In genomic region chr7:73865738-73866445, GRCh38 we compare ENCODE assay signal across 9 cellular contexts. TPM values are rescaled to one million over a fixed set of nuclear protein-coding genes. Genes with fewer than 3 reads are reported as not detected.
DNase-seq lines count a peak whose midpoint lies in the region; ATAC-seq and TF ChIP-seq lines count a peak whose summit lies in the region.
"Had no signal": no experiment of that assay in that cellular context is flagged by ENCODE, and none has a peak within 500 bp of the region (broad histone marks: within the 10 kb centered on the region; RNA-seq: fewer than 3 reads in every experiment).

No MANE protein-coding gene starts in this region.

- ATAC-seq in GM19463 (IDR thresholded peaks at IDR 0.05; ENCODE audit: unreplicated experiment) (no peak), HG03439 (IDR thresholded peaks at IDR 0.05; ENCODE audit: unreplicated experiment) (no peak)

- no peaks in the 10 kb centered on the region for H3K36me3 ChIP-seq in OCI-LY3 (replicated peaks; ENCODE audit: low read depth, low read length)

- H3K27me3 Mint-ChIP-seq in activated CD4-positive, alpha-beta T cell treated with anti-CD3 and anti-CD28 coated beads, Interleukin-2, amount 10 ng/mL, durations not matched to agents 7 days and 5 days: no peaks in the 10 kb centered on the region

- H3K9me3 Mint-ChIP-seq in activated CD4-positive, alpha-beta T cell treated with anti-CD3 and anti-CD28 coated beads, Interleukin-2, amount 10 ng/mL, durations not matched to agents 7 days and 5 days: no peaks in the 10 kb centered on the region

- H3K4me3 Mint-ChIP-seq in activated CD4-positive, alpha-beta T cell treated with anti-CD3 and anti-CD28 coated beads, Interleukin-2, amount 10 ng/mL, durations not matched to agents 7 days and 5 days: no peak overlapping the region

- no peaks in the 10 kb centered on the region for H3K9me3 ChIP-seq in OCI-LY3 (ENCODE audit: insufficient read depth, low read length)

- TF ChIP-seq CTCF in AG10803 (conservative IDR thresholded peaks at IDR 0.05; ENCODE audit: low read length) (peak; percentile 90), GM12873 (IDR thresholded peaks at IDR 0.05; ENCODE audit: insufficient read depth, low read depth, low read length, missing control alignments) (peak; percentile 64), OCI-LY3 (IDR thresholded peaks at IDR 0.05; ENCODE audit: low read depth, low read length) (peak; percentile 76)

- H3K4me3 ChIP-seq in AG10803 (ENCODE audit: low read length): no peak overlapping the region
- no peak overlapping the region for H3K4me3 ChIP-seq in OCI-LY3 (ENCODE audit: low read length)

- no peak overlapping the region for H3K9ac ChIP-seq in OCI-LY3 (ENCODE audit: low read length)

- no peaks in the 10 kb centered on the region for H3K79me2 ChIP-seq in OCI-LY3 (ENCODE audit: low read length)

- no peaks in the 10 kb centered on the region for H4K20me1 ChIP-seq in OCI-LY3 (ENCODE audit: insufficient read depth, low read length)

- no peaks in the 10 kb centered on the region for H3K4me1 ChIP-seq in OCI-LY3 (ENCODE audit: low read length)

- no peak overlapping the region for H3K27ac ChIP-seq in OCI-LY3 (ENCODE audit: low read length)

- DNase-seq in AG10803 (ENCODE audit: low read depth) (peak; percentile 66), dermis blood vessel endothelial cell (peak; percentile 75), myocyte (ENCODE audit: low read depth) (peak; percentile 83)
- no peak for DNase-seq in activated CD4-positive, alpha-beta T cell treated with anti-CD3 and anti-CD28 coated beads, Interleukin-2, amount 10 ng/mL, durations not matched to agents 7 days and 5 days

- H2AFZ ChIP-seq in OCI-LY3 (ENCODE audit: low read depth, low read length): no peak overlapping the region

- H3K4me1 Mint-ChIP-seq in activated CD4-positive, alpha-beta T cell treated with anti-CD3 and anti-CD28 coated beads, Interleukin-2, amount 10 ng/mL, durations not matched to agents 7 days and 5 days: no peaks in the 10 kb centered on the region

- CTCF ChIA-PET in activated CD4-positive, alpha-beta T cell treated with anti-CD3 and anti-CD28 coated beads, Interleukin-2, amount 10 ng/mL, durations not matched to agents 7 days and 5 days (lab: Charles Lee): interaction anchor here (0.8 to 1.8 kb wide), 2 partner anchors 26 to 160 kb away, joined by 3 to 6 read pairs; no protein-coding TSS in a partner anchor

- no peak overlapping the region for H3K4me2 ChIP-seq in OCI-LY3 (ENCODE audit: low read length)

- H3K27ac Mint-ChIP-seq in activated CD4-positive, alpha-beta T cell treated with anti-CD3 and anti-CD28 coated beads, Interleukin-2, amount 10 ng/mL, durations not matched to agents 7 days and 5 days: no peak overlapping the region

- H3K27me3 ChIP-seq in OCI-LY3 (ENCODE audit: low read depth, low read length): 0 out of 2 replicates have a peak, but pooled peaks cover 3% of the 10 kb centered on the region

- no peaks in the 10 kb centered on the region for H3K36me3 Mint-ChIP-seq in activated CD4-positive, alpha-beta T cell treated with anti-CD3 and anti-CD28 coated beads, Interleukin-2, amount 10 ng/mL, durations not matched to agents 7 days and 5 days (ENCODE audit: low read depth)

- POLR2A ChIA-PET in activated CD4-positive, alpha-beta T cell treated with anti-CD3 and anti-CD28 coated beads, Interleukin-2, amount 10 ng/mL, durations not matched to agents 7 days and 5 days (lab: Charles Lee): no interaction called here

RNA-seq across cellular contexts. Expression of gene TMEM270, which starts 4.9 kb away (rescaled TPM):
- total RNA-seq in dermis blood vessel endothelial cell (not detected in 2 replicates), myocyte (not detected in 2 replicates)
- not detected for polyA plus RNA-seq in myocyte (2012)
- not detected for total RNA-seq in activated CD4-positive, alpha-beta T cell treated with anti-CD3 and anti-CD28 coated beads, Interleukin-2, amount 10 ng/mL, durations not matched to agents 7 days and 5 days
- total RNA-seq: temporal lobe had no signal

RNA-seq across cellular contexts. Expression of gene METTL27, which starts 23.6 kb away (rescaled TPM):
- total RNA-seq in dermis blood vessel endothelial cell (0.70 and 3.2 TPM in 2 replicates), myocyte (1.3 and 4.0 TPM in 2 replicates)
- 3.3 TPM for polyA plus RNA-seq in myocyte (2012)
- total RNA-seq in activated CD4-positive, alpha-beta T cell treated with anti-CD3 and anti-CD28 coated beads, Interleukin-2, amount 10 ng/mL, durations not matched to agents 7 days and 5 days: 1 to 10 TPM; 1.9 to 2.8 TPM

RNA-seq across cellular contexts. Expression of gene CLDN4, which starts 35.1 kb away (rescaled TPM):
- total RNA-seq in dermis blood vessel endothelial cell: 0.51 and 1.2 TPM in 2 replicates
- total RNA-seq in myocyte: not detected in 2 replicates
- 0.55 TPM for polyA plus RNA-seq in myocyte (2012)
- total RNA-seq in activated CD4-positive, alpha-beta T cell treated with anti-CD3 and anti-CD28 coated beads, Interleukin-2, amount 10 ng/mL, durations not matched to agents 7 days and 5 days: under 1 TPM in 1 of 2 experiments, not detected in 1; 0.27 TPM
